Comparison of ENCODE assay signal across 2 cellular contexts in the genomic region with DNA sequence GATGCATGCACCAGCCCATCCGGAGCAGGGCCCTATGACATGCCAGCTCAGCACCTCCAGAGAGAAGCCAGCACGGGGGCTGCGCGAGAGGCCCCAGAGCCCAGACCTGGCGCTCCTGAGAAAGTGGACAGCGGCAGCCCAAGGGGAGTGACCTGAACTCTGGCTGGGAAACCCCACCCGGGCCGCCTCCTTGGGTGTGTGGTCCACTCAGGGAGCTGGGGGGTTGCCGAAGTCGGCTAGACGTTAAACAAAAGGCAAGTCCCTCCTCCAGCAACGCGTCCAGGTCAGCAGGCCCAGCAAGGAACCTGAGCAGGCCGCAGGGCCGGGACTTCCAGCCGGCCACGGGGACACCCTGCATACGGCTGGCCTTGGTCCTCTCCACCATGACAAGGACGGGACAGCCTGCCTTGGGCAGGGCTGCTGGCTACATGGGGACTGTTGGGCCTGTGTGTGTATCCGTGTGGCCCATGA.
TF ChIP-seq lines count a peak whose summit lies in the region.

No MANE protein-coding gene starts in this region.

TF ChIP-seq in HEK293, 187 proteins besides CTCF, POLR2A, EP300 and RAD21:
- TF ChIP-seq ZNF211 (tag by site-specific recombination; IDR thresholded peaks at IDR 0.05; ENCODE audit: low read depth) (no peak), ZBTB20 (tag by site-specific recombination; IDR thresholded peaks at IDR 0.05) (no peak), KLF10 (tag by site-specific recombination; IDR thresholded peaks at IDR 0.05) (no peak), MZF1 (tag by site-specific recombination; IDR thresholded peaks at IDR 0.05; ENCODE audit: borderline replicate concordance) (no peak)
- TF ChIP-seq, protein P1, sequence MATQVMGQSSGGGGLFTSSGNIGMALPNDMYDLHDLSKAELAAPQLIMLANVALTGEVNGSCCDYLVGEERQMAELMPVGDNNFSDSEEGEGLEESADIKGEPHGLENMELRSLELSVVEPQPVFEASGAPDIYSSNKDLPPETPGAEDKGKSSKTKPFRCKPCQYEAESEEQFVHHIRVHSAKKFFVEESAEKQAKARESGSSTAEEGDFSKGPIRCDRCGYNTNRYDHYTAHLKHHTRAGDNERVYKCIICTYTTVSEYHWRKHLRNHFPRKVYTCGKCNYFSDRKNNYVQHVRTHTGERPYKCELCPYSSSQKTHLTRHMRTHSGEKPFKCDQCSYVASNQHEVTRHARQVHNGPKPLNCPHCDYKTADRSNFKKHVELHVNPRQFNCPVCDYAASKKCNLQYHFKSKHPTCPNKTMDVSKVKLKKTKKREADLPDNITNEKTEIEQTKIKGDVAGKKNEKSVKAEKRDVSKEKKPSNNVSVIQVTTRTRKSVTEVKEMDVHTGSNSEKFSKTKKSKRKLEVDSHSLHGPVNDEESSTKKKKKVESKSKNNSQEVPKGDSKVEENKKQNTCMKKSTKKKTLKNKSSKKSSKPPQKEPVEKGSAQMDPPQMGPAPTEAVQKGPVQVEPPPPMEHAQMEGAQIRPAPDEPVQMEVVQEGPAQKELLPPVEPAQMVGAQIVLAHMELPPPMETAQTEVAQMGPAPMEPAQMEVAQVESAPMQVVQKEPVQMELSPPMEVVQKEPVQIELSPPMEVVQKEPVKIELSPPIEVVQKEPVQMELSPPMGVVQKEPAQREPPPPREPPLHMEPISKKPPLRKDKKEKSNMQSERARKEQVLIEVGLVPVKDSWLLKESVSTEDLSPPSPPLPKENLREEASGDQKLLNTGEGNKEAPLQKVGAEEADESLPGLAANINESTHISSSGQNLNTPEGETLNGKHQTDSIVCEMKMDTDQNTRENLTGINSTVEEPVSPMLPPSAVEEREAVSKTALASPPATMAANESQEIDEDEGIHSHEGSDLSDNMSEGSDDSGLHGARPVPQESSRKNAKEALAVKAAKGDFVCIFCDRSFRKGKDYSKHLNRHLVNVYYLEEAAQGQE (tag by site-specific recombination; IDR thresholded peaks at IDR 0.05) = 0 out of 2 replicates have a peak, but pooled peaks have one; percentile 36
TF ChIP-seq in HEK293: peak in this region for 1.

TF ChIP-seq in H1, 55 proteins besides CTCF, POLR2A, EP300 and RAD21:
- TF ChIP-seq GTF2F1 (IDR thresholded peaks at IDR 0.05; ENCODE audit: borderline replicate concordance, low read depth, low read length) (no peak), HDAC2 (IDR thresholded peaks at IDR 0.05; ENCODE audit: borderline replicate concordance in 1 of 2, low read depth in 2 of 2, low read length in 2 of 2) (no peak), GABPA (IDR thresholded peaks at IDR 0.05; ENCODE audit: borderline replicate concordance, insufficient read depth, low read length) (no peak), RXRA (IDR thresholded peaks at IDR 0.05; ENCODE audit: insufficient read depth, low read depth, low read length) (no peak), SRF (IDR thresholded peaks at IDR 0.05; ENCODE audit: low read depth, low read length) (no peak), HDAC6 (IDR thresholded peaks at IDR 0.05; ENCODE audit: low read depth, low read length) (no peak), BCL11A (IDR thresholded peaks at IDR 0.05; ENCODE audit: low read depth in 2 of 2, low read length in 2 of 2) (no peak)
